27 cellular contexts compared by ENCODE assay signal in genomic region chr6:100112855-100113508, GRCh38.
"Had no signal": no experiment of that assay in that cellular context is flagged by ENCODE, and none has a peak within 500 bp of the region (broad histone marks: within the 10 kb centered on the region; RNA-seq: fewer than 3 reads in every experiment).

No MANE protein-coding gene starts in this region.

- H3K4me1 ChIP-seq: adrenal gland, body of pancreas, gastrocnemius medialis, parathyroid adenoma, psoas muscle, transverse colon had no signal

- ATAC-seq: activated T-cell treated with anti-CD3 and anti-CD28 coated beads, Interleukin-2, amount 50 U/mL, for 72 hours; body of pancreas; gastrocnemius medialis; naive thymus-derived CD8-positive, alpha-beta T cell; psoas muscle had no signal

- H3K9me3 ChIP-seq: adrenal gland, body of pancreas, gastrocnemius medialis, psoas muscle, transverse colon had no signal

- DNase-seq: activated CD4-positive, alpha-beta T cell treated with anti-CD3 and anti-CD28 coated beads for 4 hours; activated CD4-positive, alpha-beta T cell treated with anti-CD3 and anti-CD28 coated beads, Interleukin-2, amount 50 U/mL, for 4 hours; activated naive CD4-positive, alpha-beta T cell treated with Interleukin-2 at 50 U/mL for 16 hours; activated T-cell treated with anti-CD3 and anti-CD28 coated beads for 4 hours; activated T-cell treated with anti-CD3 and anti-CD28 coated beads, Interleukin-2, amount 50 U/mL, for 72 hours; adrenal gland; aorta; body of pancreas; dermis blood vessel endothelial cell; effector CD8-positive, alpha-beta T cell; gastrocnemius medialis; glutamatergic neuron; islet precursor cell; midbrain; naive thymus-derived CD8-positive, alpha-beta T cell; occipital lobe; psoas muscle; stimulated activated CD4-positive, alpha-beta T cell treated with anti-CD3 and anti-CD28 coated beads, Interleukin-15, amount 100 ng/mL, for 24 hours; stimulated activated CD4-positive, alpha-beta T cell treated with anti-CD3 and anti-CD28 coated beads, Interleukin-2, amount 100 ng/mL, for 24 hours; stimulated activated naive CD4-positive, alpha-beta T cell; T-helper 9 cell; transverse colon had no signal

- H3K4me3 ChIP-seq: adrenal gland, body of pancreas, gastrocnemius medialis, hepatocyte, neural progenitor cell, psoas muscle, transverse colon had no signal

- H3K27ac ChIP-seq: adrenal gland, body of pancreas, epithelial cell of prostate, gastrocnemius medialis, hepatocyte, neural progenitor cell, parathyroid adenoma, psoas muscle, transverse colon, VCaP had no signal

- H3K36me3 ChIP-seq: adrenal gland, gastrocnemius medialis, neural progenitor cell, transverse colon had no signal

- H3K27me3 ChIP-seq: body of pancreas, gastrocnemius medialis, hepatocyte, neural progenitor cell had no signal
